Comparison of ENCODE assay signal across 8 cellular contexts in the genomic region with DNA sequence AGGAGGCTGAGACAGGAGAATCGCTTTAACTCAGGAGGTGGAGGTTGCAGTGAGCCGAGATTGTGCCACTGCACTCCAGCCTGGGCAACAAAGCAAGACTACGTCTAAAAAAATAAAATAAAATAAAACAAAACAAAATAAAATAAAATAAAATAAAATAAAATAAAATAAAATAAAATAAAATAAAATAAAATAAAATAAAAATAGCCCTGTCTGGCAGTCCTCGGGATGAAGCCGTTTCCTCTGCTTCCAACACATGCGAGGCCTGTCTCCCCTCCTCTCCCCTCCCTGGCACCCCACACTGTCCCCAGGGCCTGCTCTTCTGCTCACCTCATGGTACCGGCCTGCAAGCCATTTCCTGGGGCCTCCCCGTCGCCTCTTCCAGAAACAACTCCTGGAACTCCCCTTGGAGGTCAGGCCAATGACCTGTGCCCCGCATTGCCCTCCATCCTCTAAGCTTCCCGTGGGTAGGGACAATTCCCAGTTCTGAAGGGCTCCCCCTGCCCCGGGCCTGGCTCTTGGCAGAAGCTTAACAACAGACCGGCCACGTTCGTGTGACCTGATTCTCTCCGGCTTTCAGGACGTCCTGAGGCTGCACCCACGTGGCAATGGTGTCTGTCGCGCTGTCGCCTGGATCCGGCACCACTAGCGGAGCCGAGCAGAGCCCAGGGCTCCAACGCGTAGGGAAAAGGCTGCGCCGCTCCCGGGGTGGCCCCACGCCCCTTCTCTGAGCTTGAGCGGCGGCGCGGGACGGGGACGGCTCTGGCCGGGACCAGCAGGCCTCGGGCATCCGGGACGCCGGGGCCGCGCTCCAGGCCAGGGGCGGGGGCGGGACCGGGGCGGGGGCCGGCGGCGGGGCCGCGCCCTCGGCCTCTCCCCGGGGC. TPM values are rescaled to one million over a fixed set of nuclear protein-coding genes. Genes with fewer than 3 reads are reported as not detected.
DNase-seq lines count a peak whose midpoint lies in the region; ATAC-seq and TF ChIP-seq lines count a peak whose summit lies in the region.

No MANE protein-coding gene starts in this region.

- peak; percentile 87 for DNase-seq in AG20443 (ENCODE audit: low spot score)
- DNase-seq in GM19238 (ENCODE audit: insufficient read length, low spot score) = peak; percentile 67
- peak; percentile 32 for DNase-seq in cerebellar cortex (ENCODE audit: low spot score)
- DNase-seq in left colon = peak; percentile 30 to 58
- peak; percentile 6 for DNase-seq in stimulated activated CD8-positive, alpha-beta memory T cell treated with anti-CD3 and anti-CD28 coated beads, Interleukin-15, amount 100 ng/mL, for 24 hours (ENCODE audit: low read depth)
- DNase-seq in NCI-H1105 treated with DMSO at 0.1 percent for 48 hours (lab: John Stamatoyannopoulos, UW) = no peak
- no peak for DNase-seq in NCI-H1105 (lab: John Stamatoyannopoulos, UW)

- TF ChIP-seq POLR2A in Raji (IDR thresholded peaks at IDR 0.05; ENCODE audit: insufficient read depth, low read depth, low read length) = peak; percentile 58

- ATAC-seq in left colon = peak; percentile 70

- intact Hi-C loops in left colon (cut with DNase I, micrococcal nuclease) = no loop called here

RNA-seq across cellular contexts. Expression of a gene that starts 0.5 kb away (rescaled TPM):
- total RNA-seq in left colon = 10 to 100 TPM in 1 of 2 donors, 1 to 10 TPM in 1; 7.8 to 13.5 TPM

Comparison
In these comparisons a context has a peak if more than half of its experiments do, and no peak if none do; other contexts are left out.
1. DNase-seq: peak in AG20443 (single experiment), GM19238 (single experiment), cerebellar cortex (single experiment), left colon (2 of 2) and stimulated activated CD8-positive, alpha-beta memory T cell treated with anti-CD3 and anti-CD28 coated beads, Interleukin-15, amount 100 ng/mL, for 24 hours (single experiment); none in NCI-H1105 treated with DMSO at 0.1 percent for 48 hours (single experiment) and NCI-H1105 (single experiment).